Comparison of ENCODE assay signal across 13 cellular contexts in genomic region chr6:8075185-8075584, GRCh38.
"Had no signal": no experiment of that assay in that cellular context is flagged by ENCODE, and none has a peak within 500 bp of the region (broad histone marks: within the 10 kb centered on the region; RNA-seq: fewer than 3 reads in every experiment).

No MANE protein-coding gene starts in this region.

- H3K27me3 ChIP-seq: esophagus muscularis mucosa, thyroid gland had no signal

- H3K27ac ChIP-seq: esophagus muscularis mucosa, thyroid gland, VCaP had no signal

- ATAC-seq: activated CD8-positive, alpha-beta memory T cell treated with anti-CD3 and anti-CD28 coated beads, Interleukin-2, amount 10 ng/mL, durations not matched to agents 7 days and 5 days had no signal

- H3K27ac Mint-ChIP-seq: activated CD4-positive, alpha-beta memory T cell treated with anti-CD3 and anti-CD28 coated beads for 36 hours; activated CD8-positive, alpha-beta memory T cell treated with anti-CD3 and anti-CD28 coated beads, Interleukin-2, amount 10 ng/mL, durations not matched to agents 7 days and 5 days had no signal

- H3K4me1 ChIP-seq: esophagus muscularis mucosa, thyroid gland had no signal

- H3K4me3 Mint-ChIP-seq: activated CD4-positive, alpha-beta memory T cell treated with anti-CD3 and anti-CD28 coated beads for 36 hours; activated CD8-positive, alpha-beta memory T cell treated with anti-CD3 and anti-CD28 coated beads, Interleukin-2, amount 10 ng/mL, durations not matched to agents 7 days and 5 days; naive B cell had no signal

- H3K9me3 Mint-ChIP-seq: activated CD4-positive, alpha-beta memory T cell treated with anti-CD3 and anti-CD28 coated beads for 36 hours had no signal

- H3K9me3 ChIP-seq: esophagus muscularis mucosa, thyroid gland had no signal

- DNase-seq: activated CD4-positive, alpha-beta memory T cell treated with anti-CD3 and anti-CD28 coated beads for 36 hours; activated CD4-positive, alpha-beta T cell treated with anti-CD3 and anti-CD28 coated beads for 1 hour; activated CD8-positive, alpha-beta memory T cell treated with anti-CD3 and anti-CD28 coated beads, Interleukin-2, amount 10 ng/mL, durations not matched to agents 7 days and 5 days; activated T-cell treated with anti-CD3 and anti-CD28 coated beads, Interleukin-2, amount 50 U/mL, for 1 hour; anterior cingulate cortex; cortex of kidney; effector CD4-positive, alpha-beta T cell; islet precursor cell; naive B cell; stimulated activated CD4-positive, alpha-beta T cell treated with anti-CD3 and anti-CD28 coated beads, Interleukin-2, amount 100 ng/mL, for 24 hours; thyroid gland had no signal

- H3K4me3 ChIP-seq: esophagus muscularis mucosa, thyroid gland had no signal

- H3K27me3 Mint-ChIP-seq: activated CD4-positive, alpha-beta memory T cell treated with anti-CD3 and anti-CD28 coated beads for 36 hours; activated CD8-positive, alpha-beta memory T cell treated with anti-CD3 and anti-CD28 coated beads, Interleukin-2, amount 10 ng/mL, durations not matched to agents 7 days and 5 days; naive B cell had no signal

- H3K36me3 ChIP-seq: esophagus muscularis mucosa, thyroid gland had no signal
